Comparison of ENCODE assay signal across 11 cellular contexts in the genomic region with DNA sequence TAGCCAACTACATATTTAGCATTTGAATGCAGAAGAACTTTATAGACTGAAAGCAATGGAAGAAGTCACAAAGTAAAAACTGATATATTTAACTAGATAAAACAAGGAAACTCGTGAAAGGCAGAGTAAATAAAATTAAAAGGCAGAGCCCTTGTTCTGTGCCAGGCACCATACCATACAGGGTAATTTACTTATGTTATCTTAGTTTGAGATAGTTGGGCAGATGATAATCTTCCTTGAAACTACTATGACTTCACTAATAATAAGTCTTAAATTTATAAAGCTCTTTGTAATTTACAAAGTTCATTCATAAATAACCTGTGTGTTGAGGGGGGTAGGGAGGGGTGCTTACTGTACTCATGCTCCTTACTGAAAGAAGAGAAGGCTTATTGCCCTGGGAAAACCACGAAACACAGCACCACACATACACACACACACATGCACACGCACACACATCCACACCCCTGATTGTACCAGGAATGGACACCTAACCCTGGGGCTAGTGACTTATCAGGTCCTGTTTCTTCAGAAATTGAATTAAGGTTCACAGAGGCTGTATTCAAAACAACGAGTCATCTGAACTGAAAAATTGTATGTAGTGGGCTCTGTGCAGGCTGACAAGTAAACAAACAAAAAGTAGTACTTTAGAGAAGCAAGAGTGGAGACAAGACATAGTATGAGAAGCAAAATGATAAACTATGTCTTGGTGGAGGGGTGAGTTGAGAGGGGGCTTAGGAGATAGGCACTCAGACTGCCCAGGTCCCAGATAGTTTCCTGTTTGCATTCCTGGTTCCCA. TPM values are rescaled to one million over a fixed set of nuclear protein-coding genes. Genes with fewer than 3 reads are reported as not detected.
DNase-seq lines count a peak whose midpoint lies in the region; ATAC-seq and TF ChIP-seq lines count a peak whose summit lies in the region.
"Had no signal": no experiment of that assay in that cellular context is flagged by ENCODE, and none has a peak within 500 bp of the region (broad histone marks: within the 10 kb centered on the region; RNA-seq: fewer than 3 reads in every experiment).

No MANE protein-coding gene starts in this region.

- in situ Hi-C loops in transverse colon (cut with MboI; ENCODE audit: low pct_ligation_motif_present in 1 of 4, low pct_unique_long_range_greater_than_20kb in 1 of 4, low sequenced_read_pairs in 3 of 4) = no loop called here

- H3K4me1 ChIP-seq in foreskin keratinocyte = peaks cover 39% of the 10 kb centered on the region
- H3K4me1 ChIP-seq in transverse colon = peaks cover 31 to 83% (median 59%) of the 10 kb centered on the region in 4 donors

- no peaks in the 10 kb centered on the region for H3K9me3 Mint-ChIP-seq in activated naive CD4-positive, alpha-beta T cell treated with anti-CD3 and anti-CD28 coated beads, Interleukin-2, amount 50 U/mL, for 24 hours
- H3K9me3 Mint-ChIP-seq in activated naive CD4-positive, alpha-beta T cell treated with anti-CD3 and anti-CD28 coated beads, Interleukin-2, amount 10 ng/mL, durations not matched to agents 7 days and 5 days = no peaks in the 10 kb centered on the region
- H3K9me3 Mint-ChIP-seq in T-cell = no peaks in the 10 kb centered on the region
- H3K9me3 Mint-ChIP-seq: naive B cell had no signal

- peak overlapping the region; percentile 36 for H3K4me3 Mint-ChIP-seq in activated naive CD4-positive, alpha-beta T cell treated with anti-CD3 and anti-CD28 coated beads, Interleukin-2, amount 50 U/mL, for 24 hours
- no peak overlapping the region for H3K4me3 Mint-ChIP-seq in activated naive CD4-positive, alpha-beta T cell treated with anti-CD3 and anti-CD28 coated beads, Interleukin-2, amount 10 ng/mL, durations not matched to agents 7 days and 5 days
- H3K4me3 Mint-ChIP-seq in T-cell = no peak overlapping the region

- no peak for TF ChIP-seq EP300 in transverse colon (IDR thresholded peaks at IDR 0.05; ENCODE audit: low read depth)

- TF ChIP-seq POLR2A in transverse colon (IDR thresholded peaks at IDR 0.05) (no peak), GM18505 (IDR thresholded peaks at IDR 0.05; ENCODE audit: borderline replicate concordance, extremely low read depth, insufficient read depth, insufficient read length) (no peak)

- 63 to 68% methylated on average over 2 to 4 of the region's 4 CpGs for WGBS in transverse colon (ENCODE audit: low coverage in 1 of 2), 2 donors

- H3K4me1 Mint-ChIP-seq in activated naive CD4-positive, alpha-beta T cell treated with anti-CD3 and anti-CD28 coated beads, Interleukin-2, amount 50 U/mL, for 24 hours = peaks cover 90% of the 10 kb centered on the region
- H3K4me1 Mint-ChIP-seq in activated naive CD4-positive, alpha-beta T cell treated with anti-CD3 and anti-CD28 coated beads, Interleukin-2, amount 10 ng/mL, durations not matched to agents 7 days and 5 days = peaks cover 34% of the 10 kb centered on the region
- H3K4me1 Mint-ChIP-seq in T-cell = peaks cover 88 to 93% (median 90%) of the 10 kb centered on the region in 3 donors

- peak in 1 of 4 experiments; percentile 23 for ATAC-seq in T-cell (replicated peaks in 1 of 4)
- peak; percentile 94 for ATAC-seq in foreskin keratinocyte
- no peak for ATAC-seq in GM21367 (IDR thresholded peaks at IDR 0.05; ENCODE audit: unreplicated experiment)
- no peak for ATAC-seq in GM18505 (IDR thresholded peaks at IDR 0.05; ENCODE audit: unreplicated experiment)
- no peak for ATAC-seq in HG03520 (IDR thresholded peaks at IDR 0.05; ENCODE audit: unreplicated experiment)

- TF ChIP-seq CTCF in foreskin keratinocyte (conservative IDR thresholded peaks at IDR 0.05) (no peak), transverse colon (IDR thresholded peaks at IDR 0.05) (no peak)

- intact Hi-C loops in transverse colon (cut with DNase I; ENCODE audit: low total_unique reads) = no loop called here

- POLR2A ChIA-PET in T-cell (lab: Charles Lee) = interaction anchor here (0.5 to 0.6 kb wide), 2 partner anchors 9 to 25 kb away, joined by 3 read pairs; no protein-coding TSS in a partner anchor

- no peak for DNase-seq in activated naive CD4-positive, alpha-beta T cell treated with anti-CD3 and anti-CD28 coated beads, Interleukin-2, amount 10 ng/mL, durations not matched to agents 7 days and 5 days
- DNase-seq in T-cell (no peak), foreskin keratinocyte (peak; percentile 58 to 86), transverse colon (no peak)
- DNase-seq: activated gamma-delta T cell, C1 segment of cervical spinal cord, naive B cell had no signal

- no peaks in the 10 kb centered on the region for H3K9me3 ChIP-seq in transverse colon

- H3K27ac Mint-ChIP-seq in activated naive CD4-positive, alpha-beta T cell treated with anti-CD3 and anti-CD28 coated beads, Interleukin-2, amount 50 U/mL, for 24 hours = peak overlapping the region; percentile 41
- H3K27ac Mint-ChIP-seq in activated naive CD4-positive, alpha-beta T cell treated with anti-CD3 and anti-CD28 coated beads, Interleukin-2, amount 10 ng/mL, durations not matched to agents 7 days and 5 days = no peak overlapping the region
- peak overlapping the region; percentile 6 to 31 for H3K27ac Mint-ChIP-seq in T-cell

- H3K27me3 ChIP-seq in foreskin keratinocyte (no peaks in the 10 kb centered on the region), transverse colon (no peaks in the 10 kb centered on the region)

- H3K27ac ChIP-seq in foreskin keratinocyte = peak overlapping the region; percentile 49
- H3K27ac ChIP-seq in transverse colon = peak overlapping the region in 3 of 4 donors; percentile 18 to 46 (median 42)

- H3K36me3 ChIP-seq in transverse colon = no peaks in the 10 kb centered on the region

- CTCF ChIA-PET in activated naive CD4-positive, alpha-beta T cell treated with anti-CD3 and anti-CD28 coated beads, Interleukin-2, amount 10 ng/mL, durations not matched to agents 7 days and 5 days (lab: Charles Lee) = no interaction called here
- CTCF ChIA-PET in T-cell (lab: Charles Lee) = no interaction called here

- peaks cover 5% of the 10 kb centered on the region for H3K36me3 Mint-ChIP-seq in activated naive CD4-positive, alpha-beta T cell treated with anti-CD3 and anti-CD28 coated beads, Interleukin-2, amount 50 U/mL, for 24 hours
- H3K36me3 Mint-ChIP-seq in activated naive CD4-positive, alpha-beta T cell treated with anti-CD3 and anti-CD28 coated beads, Interleukin-2, amount 10 ng/mL, durations not matched to agents 7 days and 5 days = peaks cover 4% of the 10 kb centered on the region
- H3K36me3 Mint-ChIP-seq in T-cell = no peaks in the 10 kb centered on the region
- H3K36me3 Mint-ChIP-seq: naive B cell had no signal

- no peak overlapping the region for H3K4me3 ChIP-seq in transverse colon

- H3K27me3 Mint-ChIP-seq in activated naive CD4-positive, alpha-beta T cell treated with anti-CD3 and anti-CD28 coated beads, Interleukin-2, amount 50 U/mL, for 24 hours = no peaks in the 10 kb centered on the region
- no peaks in the 10 kb centered on the region for H3K27me3 Mint-ChIP-seq in activated naive CD4-positive, alpha-beta T cell treated with anti-CD3 and anti-CD28 coated beads, Interleukin-2, amount 10 ng/mL, durations not matched to agents 7 days and 5 days
- no peaks in the 10 kb centered on the region for H3K27me3 Mint-ChIP-seq in T-cell
- H3K27me3 Mint-ChIP-seq: naive B cell had no signal

RNA-seq across cellular contexts. Expression of gene AGFG1, which starts 38.1 kb away (rescaled TPM):
- total RNA-seq in T-cell = 10 to 100 TPM; 48.6 to 61.4 (median 53.1) TPM
- 80.3 and 83.0 TPM in 2 replicates for total RNA-seq in foreskin keratinocyte
- 42.1 and 47.6 TPM in 2 replicates for polyA plus RNA-seq in foreskin keratinocyte
- 10 to 100 TPM; 15.5 to 76.3 (median 32.9) TPM for total RNA-seq in transverse colon

Comparison
In these comparisons a context has a peak if more than half of its experiments do, and no peak if none do; other contexts are left out.
1. DNase-seq: peak in foreskin keratinocyte (2 of 2); none in activated naive CD4-positive, alpha-beta T cell treated with anti-CD3 and anti-CD28 coated beads, Interleukin-2, amount 10 ng/mL, durations not matched to agents 7 days and 5 days (single experiment), T-cell (0 of 34) and transverse colon (single experiment).